ENCODE assay signal across 1 cellular context in genomic region chr10:43420369-43421200, GRCh38.
A peak's percentile ranks its signal among the peaks of the same experiment; 100 is the strongest.
TF ChIP-seq lines count a peak whose summit lies in the region.

No MANE protein-coding gene starts in this region.

TF ChIP-seq in WTC11, 78 proteins besides CTCF, POLR2A, EP300 and RAD21 (continued from another document):
- TF ChIP-seq ZNF425 (CRISPR knock-in tag; conservative IDR thresholded peaks at IDR 0.05) (no peak), E2F1 (CRISPR knock-in tag; IDR thresholded peaks at IDR 0.05) (peak; percentile 89; the same call in 1 of the 2 replicates), MAX (CRISPR knock-in tag; IDR thresholded peaks at IDR 0.05) (peak; percentile 59; the same call in 1 of the 2 replicates), HMGA2 (CRISPR knock-in tag; IDR thresholded peaks at IDR 0.05) (no peak), PREB (CRISPR knock-in tag; IDR thresholded peaks at IDR 0.05; ENCODE audit: borderline replicate concordance) (peak; percentile 95), ZNF138 (CRISPR knock-in tag; conservative IDR thresholded peaks at IDR 0.05) (no peak), ESRRA (CRISPR knock-in tag; IDR thresholded peaks at IDR 0.05; ENCODE audit: borderline replicate concordance) (peak; percentile 48; the same call in 1 of the 2 replicates), NFE2L1 (CRISPR knock-in tag; IDR thresholded peaks at IDR 0.05) (peak; percentile 92), ZNF281 (CRISPR knock-in tag; IDR thresholded peaks at IDR 0.05) (peak; percentile 44; the same call in 1 of the 2 replicates), ZNF423 (CRISPR knock-in tag; IDR thresholded peaks at IDR 0.05) (peak; percentile 83), ZNF121 (CRISPR knock-in tag; IDR thresholded peaks at IDR 0.05) (peak; percentile 90), ARID4B (CRISPR knock-in tag; IDR thresholded peaks at IDR 0.05; ENCODE audit: borderline replicate concordance) (no peak), E2F4 (CRISPR knock-in tag; IDR thresholded peaks at IDR 0.05; ENCODE audit: borderline replicate concordance, low read depth) (no peak), PRRX2 (CRISPR knock-in tag; IDR thresholded peaks at IDR 0.05) (no peak), ERG (CRISPR knock-in tag; IDR thresholded peaks at IDR 0.05) (no peak), TCF7 (CRISPR knock-in tag; IDR thresholded peaks at IDR 0.05; ENCODE audit: low read depth) (no peak), ATF2 (CRISPR knock-in tag; IDR thresholded peaks at IDR 0.05; ENCODE audit: borderline replicate concordance, low read depth) (no peak), RELA (CRISPR knock-in tag; IDR thresholded peaks at IDR 0.05; ENCODE audit: borderline replicate concordance) (no peak), FOXP1 (CRISPR knock-in tag; IDR thresholded peaks at IDR 0.05; ENCODE audit: borderline replicate concordance) (peak; percentile 82), NR3C1 (CRISPR knock-in tag; conservative IDR thresholded peaks at IDR 0.05; ENCODE audit: low read depth) (no peak), CREB1 (CRISPR knock-in tag; IDR thresholded peaks at IDR 0.05) (0 out of 2 replicates have a peak, but pooled peaks have one; percentile 66), ZNF232 (CRISPR knock-in tag; IDR thresholded peaks at IDR 0.05) (no peak; the same call in 1 of the 2 replicates), IRF1 (CRISPR knock-in tag; IDR thresholded peaks at IDR 0.05) (peak; percentile 67; the same call in 1 of the 2 replicates), SP1 (CRISPR knock-in tag; conservative IDR thresholded peaks at IDR 0.05) (peak; percentile 57), ETV6 (CRISPR knock-in tag; IDR thresholded peaks at IDR 0.05) (peak; percentile 76; the same call in 1 of the 2 replicates), GABPB1 (CRISPR knock-in tag; IDR thresholded peaks at IDR 0.05) (peak; percentile 93), CREM (CRISPR knock-in tag; IDR thresholded peaks at IDR 0.05) (0 out of 2 replicates have a peak, but pooled peaks have one; percentile 49), NR2C2 (CRISPR knock-in tag; IDR thresholded peaks at IDR 0.05) (0 out of 2 replicates have a peak, but pooled peaks have one; percentile 60), FOXK1 (CRISPR knock-in tag; IDR thresholded peaks at IDR 0.05) (peak; percentile 89), ELF4 (CRISPR knock-in tag; IDR thresholded peaks at IDR 0.05; ENCODE audit: low read depth) (no peak), TEAD4 (CRISPR knock-in tag; IDR thresholded peaks at IDR 0.05) (no peak), USF2 (CRISPR knock-in tag; IDR thresholded peaks at IDR 0.05) (peak; percentile 93), FOXP4 (CRISPR knock-in tag; IDR thresholded peaks at IDR 0.05) (peak; percentile 94), MYBL2 (CRISPR knock-in tag; IDR thresholded peaks at IDR 0.05) (0 out of 2 replicates have a peak, but pooled peaks have one; percentile 44), USF1 (CRISPR knock-in tag; IDR thresholded peaks at IDR 0.05) (peak; percentile 56; the same call in 1 of the 2 replicates)
